In genomic region chrX:57821703-57822375, GRCh38 we compare ENCODE assay signal across 8 cellular contexts.
DNase-seq lines count a peak whose midpoint lies in the region; ATAC-seq, FAIRE-seq and TF ChIP-seq lines count a peak whose summit lies in the region.

No MANE protein-coding gene starts in this region.

- peak; percentile 7 for DNase-seq in AG04450 (ENCODE audit: low read depth, low spot score)
- peak; percentile 3 for DNase-seq in GM12864 (ENCODE audit: low read depth)
- peak; percentile 66 for DNase-seq in NCI-H345 (lab: John Stamatoyannopoulos, UW)
- peak; percentile 16 for DNase-seq in activated CD4-positive, alpha-beta T cell treated with anti-CD3 and anti-CD28 coated beads for 48 hours
- peak; percentile 18 for DNase-seq in fibroblast of the conjunctiva (ENCODE audit: low read depth)
- DNase-seq in pancreas = peak in 3 of 6 donors; percentile 7 to 40 (median 17)

- peak; percentile 61 for TF ChIP-seq CTCF in AG04450 (IDR thresholded peaks at IDR 0.05; ENCODE audit: low read depth, low read length)
- TF ChIP-seq CTCF in GM12864 (IDR thresholded peaks at IDR 0.05; ENCODE audit: low read depth, low read length, missing control alignments) = peak; percentile 54
- peak; percentile 28 to 54 (median 42) for TF ChIP-seq CTCF in pancreas (IDR thresholded peaks at IDR 0.05)

- H3K9me3 ChIP-seq in AG04450 (ENCODE audit: control insufficient read depth, insufficient read depth, low read length) = no peaks in the 10 kb centered on the region
- no peaks in the 10 kb centered on the region for H3K9me3 ChIP-seq in pancreas

- H3K27ac ChIP-seq in AG04450 (ENCODE audit: low read depth, low read length) = no peak overlapping the region
- H3K27ac ChIP-seq in pancreas = no peak overlapping the region

- CTCF ChIA-PET in AG04450 (lab: Charles Lee) = interaction anchor here (0.7 to 2.8 kb wide), 4 partner anchors 24 to 98 kb away, joined by 4 to 7 read pairs (median 5); no protein-coding TSS in a partner anchor

- no peaks in the 10 kb centered on the region for H3K4me1 ChIP-seq in pancreas

- H3K4me3 ChIP-seq in AG04450 (ENCODE audit: low read depth, low read length) = no peak overlapping the region
- no peak overlapping the region for H3K4me3 ChIP-seq in GM12864 (ENCODE audit: low read depth, low read length)
- H3K4me3 ChIP-seq in pancreas = peak overlapping the region in 2 of 4 donors; percentile 14 to 30

- intact Hi-C loops in pancreas (cut with DNase I) = loop anchor here in 1 of 3 donors (5.0 kb wide), 2 partner anchors 100 to 205 kb away; no protein-coding TSS in a partner anchor

- peak; percentile 94 for FAIRE-seq in pancreas (lab: Jason Lieb, UNC)

- 11 to 18% methylated on average over 8 of the region's 8 CpGs for WGBS in pancreas, 2 donors

- H3K27me3 ChIP-seq in AG04450 (ENCODE audit: control insufficient read depth, insufficient read depth, low read length) (no peaks in the 10 kb centered on the region), pancreas (no peaks in the 10 kb centered on the region)

- POLR2A ChIA-PET in AG04450 (lab: Yijun Ruan, JAX) = no interaction called here

- peak; percentile 91 for ATAC-seq in HG03095 (IDR thresholded peaks at IDR 0.05; ENCODE audit: unreplicated experiment)
- peak; percentile 88 to 98 (median 96) for ATAC-seq in pancreas
- ATAC-seq in HG02981 (IDR thresholded peaks at IDR 0.05; ENCODE audit: unreplicated experiment) = no peak

- H3K36me3 ChIP-seq in pancreas = no peaks in the 10 kb centered on the region
